ENCODE assay signal across 18 cellular contexts in the genomic region with DNA sequence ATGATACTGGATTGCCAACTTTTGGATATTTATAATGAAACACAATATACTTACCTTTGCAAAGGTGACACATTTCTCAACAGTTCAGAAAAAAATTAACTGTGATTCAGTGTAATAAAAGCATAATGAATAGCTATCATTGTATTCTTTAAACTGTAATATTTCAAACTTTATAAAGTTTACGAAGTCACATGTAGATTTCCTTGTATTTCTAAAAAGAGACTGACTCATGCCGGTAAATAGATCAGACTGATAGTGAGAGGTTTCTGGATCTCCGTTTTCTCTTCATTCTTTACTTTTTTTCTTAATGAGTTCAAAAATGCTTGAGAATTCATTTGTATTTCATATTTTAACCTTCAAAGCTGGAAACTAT.
DNase-seq lines count a peak whose midpoint lies in the region; ATAC-seq, FAIRE-seq and TF ChIP-seq lines count a peak whose summit lies in the region.
"Had no signal": no experiment of that assay in that cellular context is flagged by ENCODE, and none has a peak within 500 bp of the region (broad histone marks: within the 10 kb centered on the region; RNA-seq: fewer than 3 reads in every experiment).

No MANE protein-coding gene starts in this region.

- FAIRE-seq in kidney (lab: Jason Lieb, UNC): peak; percentile 21

- H3K36me3 Mint-ChIP-seq in MCF 10A (ENCODE audit: insufficient read depth, unreplicated experiment): no peaks in the 10 kb centered on the region
- no peaks in the 10 kb centered on the region for H3K36me3 Mint-ChIP-seq in T-helper 17 cell (ENCODE audit: low read depth)
- peaks cover 5 to 6% of the 10 kb centered on the region in 2 donors for H3K36me3 Mint-ChIP-seq in stimulated activated naive B cell treated with anti-CD40 and anti-IgM and Interleukin-4, amounts not matched to agents 10 μg/mL and 1 μg/mL and 100 μg/mL, for 72 hours
- H3K36me3 Mint-ChIP-seq in osteocyte (ENCODE audit: unreplicated experiment): peaks cover 2% of the 10 kb centered on the region
- H3K36me3 Mint-ChIP-seq: immature natural killer cell had no signal

- no TSS peak for BruUV-seq in mammary epithelial cell (replicated peaks; lab: Mats Ljungman, UMichigan)
- no TSS peak for BruUV-seq in MCF 10A (replicated peaks; lab: Mats Ljungman, UMichigan)

- peak overlapping the region; percentile 24 for H3K4me2 ChIP-seq in mammary epithelial cell (ENCODE audit: insufficient read depth, low read depth, low read length)
- H3K4me2 ChIP-seq in Karpas-422 (ENCODE audit: low read depth, low read length, poor library complexity, severe bottlenecking): no peak overlapping the region

- intact Hi-C loops in mammary epithelial cell (cut with micrococcal nuclease) (loop anchor here (5.0 kb wide), 1 partner anchor 372 kb away; no protein-coding TSS in a partner anchor), MCF 10A (cut with micrococcal nuclease) (no loop called here), kidney (cut with DNase I) (no loop called here)

- TF ChIP-seq CTCF in mammary epithelial cell (conservative IDR thresholded peaks at IDR 0.05 in 1 of 2, IDR thresholded peaks at IDR 0.05 in 1 of 2; ENCODE audit: extremely low read depth in 1 of 2, insufficient read depth in 1 of 2, low read depth in 1 of 2, low read length in 2 of 2) (no peak), MCF 10A (IDR thresholded peaks at IDR 0.05; ENCODE audit: unreplicated experiment) (no peak), kidney (IDR thresholded peaks at IDR 0.05; ENCODE audit: borderline replicate concordance, extremely low read depth, insufficient read depth) (no peak), osteocyte (IDR thresholded peaks at IDR 0.05) (no peak)

- H3K4me1 ChIP-seq in mammary epithelial cell (ENCODE audit: insufficient read depth, low read length) (peaks cover 13% of the 10 kb centered on the region), kidney (ENCODE audit: control insufficient read depth in 1 of 2, insufficient read depth in 1 of 2, low read depth in 1 of 2, low read length in 2 of 2) (peaks cover 3 to 26% of the 10 kb centered on the region in 2 donors), Karpas-422 (ENCODE audit: low read length) (peaks cover 13% of the 10 kb centered on the region)
- H3K4me1 ChIP-seq: breast epithelium had no signal

- WGBS in mammary epithelial cell (ENCODE audit: low coverage, missing lambda C conversion rate): 29% methylated on average over 3 of the region's 3 CpGs

- H2AFZ ChIP-seq in mammary epithelial cell (ENCODE audit: low read depth, low read length): no peak overlapping the region
- H2AFZ ChIP-seq in Karpas-422 (ENCODE audit: low read length): no peak overlapping the region

- DNase-seq in mammary epithelial cell (peak; percentile 41), MCF 10A (ENCODE audit: unreplicated experiment) (no peak), T-helper 17 cell (no peak), kidney (no peak), Karpas-422 (no peak), DMS153 (lab: John Stamatoyannopoulos, UW) (no peak), osteocyte (ENCODE audit: extremely low spot score, unreplicated experiment) (no peak)
- DNase-seq in stimulated activated naive B cell treated with anti-CD40 and anti-IgM and Interleukin-4, amounts not matched to agents 10 μg/mL and 1 μg/mL and 100 μg/mL, for 72 hours: no peak
- DNase-seq: activated B cell treated with CpG ODN at 0.5 μM for 24 hours, Kasumi-1, NCI-H1436 treated with DMSO at 0.1 percent for 48 hours, NCI-H748 treated with DMSO at 0.1 percent for 48 hours, sigmoid colon had no signal

- H3K27ac Mint-ChIP-seq in MCF 10A (ENCODE audit: low read depth, unreplicated experiment) (no peak overlapping the region), T-helper 17 cell (peak overlapping the region; percentile 91), osteocyte (ENCODE audit: unreplicated experiment) (no peak overlapping the region)
- H3K27ac Mint-ChIP-seq in stimulated activated naive B cell treated with anti-CD40 and anti-IgM and Interleukin-4, amounts not matched to agents 10 μg/mL and 1 μg/mL and 100 μg/mL, for 72 hours: peak overlapping the region; percentile 33
- H3K27ac Mint-ChIP-seq: activated B cell treated with CpG ODN at 0.5 μM for 24 hours; activated naive CD8-positive, alpha-beta T cell treated with anti-CD3 and anti-CD28 coated beads for 36 hours; B cell; H9; immature natural killer cell had no signal

- no peak overlapping the region for H3K9ac ChIP-seq in mammary epithelial cell (ENCODE audit: insufficient read depth, low read length)
- no peak overlapping the region for H3K9ac ChIP-seq in kidney (ENCODE audit: low read length in 2 of 2)
- H3K9ac ChIP-seq in Karpas-422 (ENCODE audit: low read length): no peak overlapping the region

- CTCF ChIA-PET in mammary epithelial cell (lab: Charles Lee; ENCODE audit: low non-redundant PET) (no interaction called here), MCF 10A (lab: Yijun Ruan, JAX) (interaction anchor here (0.7 to 8.4 kb wide), 11 partner anchors 9 to 386 kb away, joined by 3 to 222 read pairs (median 5); no protein-coding TSS in a partner anchor)

- H3K36me3 ChIP-seq in mammary epithelial cell (ENCODE audit: insufficient read depth, low read length) (no peaks in the 10 kb centered on the region), kidney (ENCODE audit: control insufficient read depth in 1 of 2, insufficient read depth in 2 of 2, low read length in 2 of 2) (no peaks in the 10 kb centered on the region), Karpas-422 (ENCODE audit: insufficient read depth, low read length) (no peaks in the 10 kb centered on the region)
- H3K36me3 ChIP-seq: breast epithelium, sigmoid colon had no signal

- in situ Hi-C loops in mammary epithelial cell (cut with MboI; ENCODE audit: low sequenced_read_pairs in 2 of 2): loop anchor here (5.0 to 25.0 kb wide), 3 partner anchors 142 to 377 kb away; no protein-coding TSS in a partner anchor

- H3K9me3 Mint-ChIP-seq in MCF 10A (ENCODE audit: unreplicated experiment) (no peaks in the 10 kb centered on the region), osteocyte (ENCODE audit: unreplicated experiment) (no peaks in the 10 kb centered on the region)
- no peaks in the 10 kb centered on the region for H3K9me3 Mint-ChIP-seq in stimulated activated naive B cell treated with anti-CD40 and anti-IgM and Interleukin-4, amounts not matched to agents 10 μg/mL and 1 μg/mL and 100 μg/mL, for 72 hours
- H3K9me3 Mint-ChIP-seq: activated B cell treated with CpG ODN at 0.5 μM for 24 hours; activated naive CD8-positive, alpha-beta T cell treated with anti-CD3 and anti-CD28 coated beads for 36 hours; H9; immature natural killer cell had no signal

- no peaks in the 10 kb centered on the region for H3K9me2 ChIP-seq in Karpas-422 (replicated peaks; ENCODE audit: insufficient read depth, low read length)

- POLR2A ChIA-PET in MCF 10A (lab: Yijun Ruan, JAX): no interaction called here

- H3K4me3 ChIP-seq in mammary epithelial cell (replicated peaks in 1 of 3; ENCODE audit: insufficient read depth in 1 of 3, low read depth in 2 of 3, low read length in 3 of 3) (peak overlapping the region in 1 of 3 experiments; percentile 11), kidney (ENCODE audit: low read length in 2 of 2) (no peak overlapping the region), Karpas-422 (ENCODE audit: low read length) (no peak overlapping the region)
- H3K4me3 ChIP-seq: breast epithelium, sigmoid colon had no signal

- H3K4me3 Mint-ChIP-seq in MCF 10A (ENCODE audit: unreplicated experiment) (no peak overlapping the region), T-helper 17 cell (no peak overlapping the region), osteocyte (ENCODE audit: unreplicated experiment) (no peak overlapping the region)
- H3K4me3 Mint-ChIP-seq in stimulated activated naive B cell treated with anti-CD40 and anti-IgM and Interleukin-4, amounts not matched to agents 10 μg/mL and 1 μg/mL and 100 μg/mL, for 72 hours: no peak overlapping the region
- H3K4me3 Mint-ChIP-seq: activated B cell treated with CpG ODN at 0.5 μM for 24 hours; activated naive CD8-positive, alpha-beta T cell treated with anti-CD3 and anti-CD28 coated beads for 36 hours; B cell; H9; immature natural killer cell had no signal

- H3K79me2 ChIP-seq in mammary epithelial cell (ENCODE audit: insufficient read depth, low read length) (peaks cover 16% of the 10 kb centered on the region), Karpas-422 (ENCODE audit: low read length) (peaks cover 98% of the 10 kb centered on the region)

- H3K27me3 Mint-ChIP-seq in MCF 10A (ENCODE audit: insufficient read depth, unreplicated experiment): no peaks in the 10 kb centered on the region
- H3K27me3 Mint-ChIP-seq in T-helper 17 cell: no peaks in the 10 kb centered on the region
- H3K27me3 Mint-ChIP-seq in stimulated activated naive B cell treated with anti-CD40 and anti-IgM and Interleukin-4, amounts not matched to agents 10 μg/mL and 1 μg/mL and 100 μg/mL, for 72 hours: no peaks in the 10 kb centered on the region
- H3K27me3 Mint-ChIP-seq in osteocyte (ENCODE audit: unreplicated experiment): no peaks in the 10 kb centered on the region
- H3K27me3 Mint-ChIP-seq: activated B cell treated with CpG ODN at 0.5 μM for 24 hours; activated naive CD8-positive, alpha-beta T cell treated with anti-CD3 and anti-CD28 coated beads for 36 hours; B cell had no signal

- no peaks in the 10 kb centered on the region for H4K20me1 ChIP-seq in mammary epithelial cell (ENCODE audit: insufficient read depth, low read length)
- 0 out of 2 replicates have a peak, but pooled peaks cover 4% of the 10 kb centered on the region for H4K20me1 ChIP-seq in Karpas-422 (ENCODE audit: insufficient read depth, low read depth, low read length)

- no peaks in the 10 kb centered on the region for H3K27me3 ChIP-seq in mammary epithelial cell (ENCODE audit: insufficient read depth, low read length)
- no peaks in the 10 kb centered on the region for H3K27me3 ChIP-seq in Karpas-422 (ENCODE audit: low read length)
- H3K27me3 ChIP-seq: breast epithelium, sigmoid colon had no signal

- dilution Hi-C loops in mammary epithelial cell (cut with HindIII; ENCODE audit: low sequenced_read_pairs): no loop called here

- H3K9me3 ChIP-seq in mammary epithelial cell (replicated peaks; ENCODE audit: insufficient read depth, low read length) (no peaks in the 10 kb centered on the region), T-helper 17 cell (ENCODE audit: control insufficient read depth, low read length, poor library complexity, severe bottlenecking) (no peaks in the 10 kb centered on the region), kidney (ENCODE audit: control insufficient read depth in 1 of 2, low read length in 2 of 2) (no peaks in the 10 kb centered on the region), Karpas-422 (ENCODE audit: low read length) (no peaks in the 10 kb centered on the region)
- H3K9me3 ChIP-seq: breast epithelium, sigmoid colon had no signal

- no peak overlapping the region for H3K27ac ChIP-seq in mammary epithelial cell (ENCODE audit: insufficient read depth, low read depth, low read length)
- no peak overlapping the region for H3K27ac ChIP-seq in kidney (ENCODE audit: low read depth in 2 of 2, low read length in 2 of 2)
- H3K27ac ChIP-seq in Karpas-422 (ENCODE audit: low read length): no peak overlapping the region
- H3K27ac ChIP-seq: sigmoid colon had no signal

- no peak for ATAC-seq in T-helper 17 cell
- no peak for ATAC-seq in stimulated activated naive B cell treated with anti-CD40 and anti-IgM and Interleukin-4, amounts not matched to agents 10 μg/mL and 1 μg/mL and 100 μg/mL, for 72 hours (replicated peaks)

- no peaks in the 10 kb centered on the region for H3K4me1 Mint-ChIP-seq in MCF 10A (ENCODE audit: insufficient read depth, unreplicated experiment)
- peaks cover 56% of the 10 kb centered on the region for H3K4me1 Mint-ChIP-seq in T-helper 17 cell
- peaks cover 25 to 70% of the 10 kb centered on the region in 2 donors for H3K4me1 Mint-ChIP-seq in stimulated activated naive B cell treated with anti-CD40 and anti-IgM and Interleukin-4, amounts not matched to agents 10 μg/mL and 1 μg/mL and 100 μg/mL, for 72 hours
- H3K4me1 Mint-ChIP-seq in osteocyte (ENCODE audit: unreplicated experiment): peaks cover 3% of the 10 kb centered on the region

Comparison
In these comparisons a context has a peak if more than half of its experiments do, and no peak if none do; other contexts are left out.
1. H3K27ac Mint-ChIP-seq: peak in T-helper 17 cell (single experiment) and stimulated activated naive B cell treated with anti-CD40 and anti-IgM and Interleukin-4, amounts not matched to agents 10 μg/mL and 1 μg/mL and 100 μg/mL, for 72 hours (single experiment); none in MCF 10A (single experiment) and osteocyte (single experiment).